ENCODE assay signal across 8 cellular contexts in the genomic region with DNA sequence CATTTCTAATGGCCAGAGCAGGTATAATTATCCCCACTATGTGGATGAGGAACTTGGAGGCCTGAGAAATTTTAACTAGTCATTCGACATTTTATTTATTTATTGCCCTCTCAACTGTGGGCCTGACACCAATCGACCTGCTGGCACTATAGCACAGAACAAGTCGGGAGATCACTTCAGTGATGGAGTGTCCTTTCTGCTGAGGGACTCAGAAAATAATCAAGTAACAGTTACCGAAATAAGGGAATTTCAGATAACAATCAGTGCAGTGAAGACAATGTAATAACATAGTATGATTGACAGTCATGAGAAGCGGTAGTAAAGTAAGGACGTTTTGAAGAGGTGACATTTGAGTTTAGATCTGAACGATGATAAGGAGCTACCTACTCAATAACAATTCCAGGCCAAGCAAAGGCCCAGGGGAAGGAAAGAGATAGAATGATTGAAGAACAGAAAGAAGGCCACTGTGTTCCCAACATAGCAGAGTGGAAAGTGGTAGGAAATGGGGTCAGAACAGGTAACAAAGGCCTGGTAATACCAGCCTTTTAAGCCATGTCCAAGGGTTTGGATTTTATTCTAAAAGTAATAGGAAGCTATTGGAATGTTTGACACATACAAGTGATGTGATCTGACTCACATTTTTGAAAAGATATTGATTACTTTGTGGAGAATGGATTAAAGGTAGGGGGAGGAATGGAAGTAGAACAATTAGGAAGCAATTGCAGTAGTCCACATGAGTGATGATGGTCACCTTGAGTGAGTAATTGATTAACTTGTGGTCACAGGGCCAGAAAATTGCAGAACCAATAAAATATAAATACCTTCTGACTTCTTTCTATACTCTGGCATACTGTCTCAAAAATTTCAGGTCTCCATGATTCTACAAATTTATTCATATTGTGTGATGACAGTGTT. TPM values are rescaled to one million over a fixed set of nuclear protein-coding genes. Genes with fewer than 3 reads are reported as not detected.
A peak's percentile ranks its signal among the peaks of the same experiment; 100 is the strongest.
DNase-seq lines count a peak whose midpoint lies in the region; ATAC-seq and TF ChIP-seq lines count a peak whose summit lies in the region.

No MANE protein-coding gene starts in this region.

- intact Hi-C loops in left lung (cut with DNase I): no loop called here

- POLR2A ChIA-PET in SK-N-SH (lab: Yijun Ruan, JAX): interaction anchor here (0.6 to 1.4 kb wide), 2 partner anchors 66 to 491 kb away, joined by 3 read pairs; no protein-coding TSS in a partner anchor

- CTCF ChIA-PET in SK-N-SH (lab: Yijun Ruan, JAX): interaction anchor here (0.9 to 2.3 kb wide), 10 partner anchors 8 to 544 kb away, joined by 3 to 7 read pairs (median 3); no protein-coding TSS in a partner anchor

- TF ChIP-seq RAD21 in SK-N-SH (IDR thresholded peaks at IDR 0.05; ENCODE audit: low read length): no peak

- peak overlapping the region; percentile 87 for H3K9ac ChIP-seq in SK-N-SH

- H2AFZ ChIP-seq in SK-N-SH (ENCODE audit: low read depth): peak overlapping the region; percentile 97

- TF ChIP-seq CTCF in SK-N-SH (IDR thresholded peaks at IDR 0.05): no peak
- TF ChIP-seq CTCF in WI38 (IDR thresholded peaks at IDR 0.05; ENCODE audit: low read depth, low read length): no peak
- no peak for TF ChIP-seq CTCF in left lung (IDR thresholded peaks at IDR 0.05)
- no peak for TF ChIP-seq CTCF in thoracic aorta (IDR thresholded peaks at IDR 0.05)

- no peaks in the 10 kb centered on the region for H3K9me2 ChIP-seq in SK-N-SH

- DNase-seq in SK-N-SH: no peak
- no peak for DNase-seq in left lung
- no peak for DNase-seq in thoracic aorta (ENCODE audit: low spot score)
- no peak for DNase-seq in SW480 (ENCODE audit: low spot score)
- no peak for DNase-seq in DMS114 treated with DMSO at 0.1 percent for 48 hours (lab: John Stamatoyannopoulos, UW; ENCODE audit: unreplicated experiment)

- H3K27ac ChIP-seq in SK-N-SH (ENCODE audit: low read depth in 2 of 2, low read length in 1 of 2) (peak overlapping the region; percentile 75 to 97; a peak in 3 of 4 replicates), left lung (peak overlapping the region; percentile 86 to 90), thoracic aorta (peak overlapping the region; percentile 82 to 84)

- peaks cover 0 to 31% of the 10 kb centered on the region in 2 experiments; a peak in 2 of 4 replicates for H3K4me1 ChIP-seq in SK-N-SH (ENCODE audit: control insufficient read depth in 1 of 2, insufficient read depth in 2 of 2, low read depth in 1 of 2, low read length in 1 of 2)
- peaks cover 12 to 22% of the 10 kb centered on the region in 2 donors for H3K4me1 ChIP-seq in left lung
- H3K4me1 ChIP-seq in thoracic aorta (ENCODE audit: control insufficient read depth in 1 of 2, low read depth in 2 of 2): peaks cover 7 to 23% of the 10 kb centered on the region in 2 donors

- ATAC-seq in SK-N-SH treated with all-trans-retinoic acid at 6 μM for 48 hours: no peak
- ATAC-seq in left lung: no peak
- ATAC-seq in thoracic aorta (ENCODE audit: insufficient number of reproducible peaks, low FRiP score, low read depth): no peak
- ATAC-seq in HG03378 (IDR thresholded peaks at IDR 0.05; ENCODE audit: unreplicated experiment): no peak

- H4K20me1 ChIP-seq in SK-N-SH (ENCODE audit: insufficient read depth): no peaks in the 10 kb centered on the region

- H3K9me3 ChIP-seq in SK-N-SH: no peaks in the 10 kb centered on the region
- no peaks in the 10 kb centered on the region for H3K9me3 ChIP-seq in left lung
- no peaks in the 10 kb centered on the region for H3K9me3 ChIP-seq in thoracic aorta

- H3F3A ChIP-seq in SK-N-SH (replicated peaks; ENCODE audit: insufficient read depth): no peaks in the 10 kb centered on the region

- 41% methylated on average over 7 of the region's 7 CpGs for WGBS in SK-N-SH (ENCODE audit: low lambda C conversion rate)

- peak overlapping the region; percentile 90 for H3K4me2 ChIP-seq in SK-N-SH

- TF ChIP-seq EP300 in SK-N-SH (IDR thresholded peaks at IDR 0.05; ENCODE audit: borderline replicate concordance in 1 of 2, low read depth in 1 of 2, low read length in 1 of 2): no peak

- H3K27me3 ChIP-seq in SK-N-SH (ENCODE audit: insufficient read depth) (no peaks in the 10 kb centered on the region), left lung (no peaks in the 10 kb centered on the region), thoracic aorta (replicated peaks; ENCODE audit: insufficient read depth) (no peaks in the 10 kb centered on the region)

- H3K79me2 ChIP-seq in SK-N-SH (ENCODE audit: insufficient read depth): peaks cover 71% of the 10 kb centered on the region

- H3K36me3 ChIP-seq in SK-N-SH (replicated peaks in 1 of 2; ENCODE audit: control insufficient read depth in 1 of 2, insufficient read depth in 2 of 2, low read length in 1 of 2) (peaks cover 10% of the 10 kb centered on the region in 2 experiments), left lung (no peaks in the 10 kb centered on the region), thoracic aorta (no peaks in the 10 kb centered on the region)

- H3K4me3 ChIP-seq in SK-N-SH (ENCODE audit: low read depth in 2 of 2, low read length in 1 of 2): peak overlapping the region; percentile 93 to 99
- peak overlapping the region; percentile 97 for H3K4me3 ChIP-seq in WI38 (ENCODE audit: low read depth, low read length)
- peak overlapping the region; percentile 66 to 93 for H3K4me3 ChIP-seq in left lung
- peak overlapping the region; percentile 88 for H3K4me3 ChIP-seq in thoracic aorta

TF ChIP-seq in SK-N-SH, 30 proteins besides CTCF, POLR2A, EP300 and RAD21:
- no peak for TF ChIP-seq TAF1 (IDR thresholded peaks at IDR 0.05; ENCODE audit: borderline replicate concordance, low read depth, low read length)
- 0 out of 2 replicates have a peak, but pooled peaks have one; percentile 4 for TF ChIP-seq RCOR1 (IDR thresholded peaks at IDR 0.05; ENCODE audit: low read length)
- peak; percentile 57 for TF ChIP-seq GATA2 (CRISPR knock-in tag; IDR thresholded peaks at IDR 0.05)

TF ChIP-seq in SK-N-SH treated with all-trans-retinoic acid at 6 μM for 48 hours, 23 proteins besides CTCF, POLR2A, EP300 and RAD21:
- TF ChIP-seq ZC3H10 (CRISPR knock-in tag; IDR thresholded peaks at IDR 0.05): no peak
- no peak for TF ChIP-seq CSDC2 (CRISPR knock-in tag; IDR thresholded peaks at IDR 0.05)

RNA-seq across cellular contexts. Expression of a gene that starts 1.4 kb away (rescaled TPM):
- polyA plus RNA-seq in SK-N-SH (2012; rRNA removed): 2.8 and 3.9 TPM in 2 replicates
- 4.0 and 5.5 TPM in 2 replicates for polyA plus RNA-seq in SK-N-SH (2012; cell fraction: cytosol; rRNA removed)
- polyA plus RNA-seq in SK-N-SH (2012; cell fraction: nucleus; rRNA removed): 2.7 and 5.4 TPM in 2 replicates
- total RNA-seq in left lung: 10 to 100 TPM; 15.7 to 22.0 TPM
- 10 to 100 TPM; 12.7 to 31.4 TPM for total RNA-seq in thoracic aorta

RNA-seq across cellular contexts. Expression of a gene that starts 1.5 kb away (rescaled TPM):
- 67.4 and 85.8 TPM in 2 replicates for polyA plus RNA-seq in SK-N-SH (2012; rRNA removed)
- 50.5 and 63.2 TPM in 2 replicates for polyA plus RNA-seq in SK-N-SH (2012; cell fraction: cytosol; rRNA removed)
- polyA plus RNA-seq in SK-N-SH (2012; cell fraction: nucleus; rRNA removed): 59.2 and 97.9 TPM in 2 replicates
- total RNA-seq in left lung (10 to 100 TPM; 39.0 to 44.3 TPM), thoracic aorta (10 to 100 TPM; 52.6 to 61.7 TPM)
